16 cellular contexts compared by ENCODE assay signal in genomic region chr10:92552310-92552709, GRCh38. TPM values are rescaled to one million over a fixed set of nuclear protein-coding genes. Genes with fewer than 3 reads are reported as not detected.
DNase-seq lines count a peak whose midpoint lies in the region; ATAC-seq and TF ChIP-seq lines count a peak whose summit lies in the region.
"Had no signal": no experiment of that assay in that cellular context is flagged by ENCODE, and none has a peak within 500 bp of the region (broad histone marks: within the 10 kb centered on the region; RNA-seq: fewer than 3 reads in every experiment).

No MANE protein-coding gene starts in this region.

- no peak for TF ChIP-seq POLR2A in adrenal gland (IDR thresholded peaks at IDR 0.05)

- TF ChIP-seq CTCF in C4-2B (conservative IDR thresholded peaks at IDR 0.05) (peak; percentile 61), GM20000 (IDR thresholded peaks at IDR 0.05; ENCODE audit: extremely low read depth, missing control alignments) (peak; percentile 14), astrocyte of the cerebellum (IDR thresholded peaks at IDR 0.05; ENCODE audit: low read depth, low read length, missing control alignments) (peak; percentile 33), foreskin keratinocyte (conservative IDR thresholded peaks at IDR 0.05) (peak; percentile 44), left lung (IDR thresholded peaks at IDR 0.05) (no peak), adrenal gland (IDR thresholded peaks at IDR 0.05) (peak in 1 of 6 experiments; percentile 9)

- H3K27me3 ChIP-seq in foreskin keratinocyte (no peaks in the 10 kb centered on the region), left lung (no peaks in the 10 kb centered on the region), adrenal gland (no peaks in the 10 kb centered on the region)

- H3K4me1 ChIP-seq in foreskin keratinocyte = no peaks in the 10 kb centered on the region
- no peaks in the 10 kb centered on the region for H3K4me1 ChIP-seq in left lung
- H3K4me1 ChIP-seq in adrenal gland (replicated peaks in 1 of 2) = no peaks in the 10 kb centered on the region

- WGBS in adrenal gland, 4 donors = 88 to 97% (median 93%) methylated on average over 5 of the region's 5 CpGs

- intact Hi-C loops in left lung (cut with DNase I) = no loop called here
- intact Hi-C loops in adrenal gland (cut with DNase I) = no loop called here

- in situ Hi-C loops in astrocyte of the cerebellum (cut with HindIII; ENCODE audit: low sequenced_read_pairs) = no loop called here

- ATAC-seq in foreskin keratinocyte = no peak
- no peak for ATAC-seq in left lung
- ATAC-seq: esophagus mucosa, left ventricle myocardium superior, right cardiac atrium had no signal

- H3K36me3 ChIP-seq in left lung (peaks cover 0 to 46% of the 10 kb centered on the region in 2 donors), adrenal gland (replicated peaks in 1 of 2) (peaks cover 0 to 12% of the 10 kb centered on the region in 2 donors)

- H3K4me3 ChIP-seq in astrocyte of the cerebellum (ENCODE audit: low read depth, low read length) (no peak overlapping the region), left lung (no peak overlapping the region), adrenal gland (no peak overlapping the region)
- H3K4me3 ChIP-seq: SK-N-MC, thoracic aorta had no signal

- no peak for DNase-seq in GM20000 (ENCODE audit: low spot score)
- DNase-seq in astrocyte of the cerebellum (ENCODE audit: low read depth) = no peak
- no peak for DNase-seq in foreskin keratinocyte
- no peak for DNase-seq in left lung
- DNase-seq in T-helper 9 cell = no peak
- DNase-seq in amniotic stem cell (lab: John Stamatoyannopoulos, UW) = no peak
- DNase-seq in adrenal gland = no peak
- DNase-seq: C1 segment of cervical spinal cord; left ventricle myocardium superior; NCI-H1105 treated with DMSO at 0.1 percent for 48 hours; right cardiac atrium; stimulated activated CD4-positive, alpha-beta T cell treated with anti-CD3 and anti-CD28 coated beads, Interleukin-2, amount 100 ng/mL, for 24 hours had no signal

- H3K9me3 ChIP-seq in left lung (peaks cover 0 to 15% of the 10 kb centered on the region in 2 donors), adrenal gland (replicated peaks in 1 of 3) (peaks cover 0 to 11% (median 0%) of the 10 kb centered on the region in 3 donors)

- H3K27ac ChIP-seq in C4-2B (no peak overlapping the region), foreskin keratinocyte (no peak overlapping the region), left lung (no peak overlapping the region), adrenal gland (no peak overlapping the region)
- H3K27ac ChIP-seq: SK-N-MC, thoracic aorta had no signal

RNA-seq across cellular contexts. Expression of gene IDE, which starts 21.6 kb away (rescaled TPM):
- total RNA-seq in foreskin keratinocyte (27.9 and 28.0 TPM in 2 replicates), left lung (10 to 100 TPM; 41.2 to 50.2 TPM), adrenal gland (10 to 100 TPM; 24.5 to 62.0 (median 37.4) TPM)
- polyA plus RNA-seq in foreskin keratinocyte (8.3 and 9.9 TPM in 2 replicates), adrenal gland (10 to 100 TPM in 1 of 3 donors, 1 to 10 TPM in 2; 8.6 to 44.9 (median 8.8) TPM)

RNA-seq across cellular contexts. Expression of gene KIF11, which starts 40.6 kb away (rescaled TPM):
- total RNA-seq in foreskin keratinocyte = 34.1 and 41.5 TPM in 2 replicates
- polyA plus RNA-seq in foreskin keratinocyte = 10.7 and 14.6 TPM in 2 replicates
- 1 to 10 TPM; 3.0 to 7.3 TPM for total RNA-seq in left lung
- 1 to 10 TPM in 6 of 8 donors, under 1 TPM in 2; 0.48 to 3.2 (median 1.4) TPM for total RNA-seq in adrenal gland
- 1 to 10 TPM in 1 of 3 donors, under 1 TPM in 2; 0.30 to 2.8 (median 0.64) TPM for polyA plus RNA-seq in adrenal gland

Comparison
In these comparisons a context has a peak if more than half of its experiments do, and no peak if none do; other contexts are left out.
1. CTCF ChIP-seq: peak in C4-2B (single experiment), GM20000 (single experiment), astrocyte of the cerebellum (single experiment) and foreskin keratinocyte (single experiment); none in left lung (0 of 2).